Comparison of ENCODE assay signal across 6 cellular contexts in the genomic region with DNA sequence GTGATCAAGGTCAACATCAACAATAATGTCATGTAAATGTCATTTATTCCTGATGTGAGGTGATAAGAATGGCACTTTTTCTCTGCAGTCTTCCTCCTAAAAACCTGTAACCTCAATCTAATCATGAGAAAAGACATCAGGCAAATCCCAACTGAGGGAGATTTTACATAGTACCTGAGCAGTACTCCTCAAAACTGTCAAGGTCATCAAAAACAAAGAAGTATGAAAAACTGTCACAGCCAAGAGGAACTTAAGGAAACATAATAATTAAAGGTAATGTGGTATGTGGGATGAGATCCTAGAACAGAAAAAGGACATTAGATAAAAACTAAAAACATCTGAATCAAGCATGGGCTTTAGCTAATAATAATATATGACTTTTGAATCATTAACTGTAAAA.
"Had no signal": no experiment of that assay in that cellular context is flagged by ENCODE, and none has a peak within 500 bp of the region (broad histone marks: within the 10 kb centered on the region; RNA-seq: fewer than 3 reads in every experiment).

No MANE protein-coding gene starts in this region.

- H3K4me2 ChIP-seq: KMS-11 had no signal

- H3K27ac ChIP-seq: HL-60, KMS-11 had no signal

- DNase-seq: Karpas-422, KBM-7, KG1 had no signal

- FAIRE-seq: HTR-8/SVneo had no signal

- H3K9ac ChIP-seq: KMS-11 had no signal
